4 cellular contexts compared by ENCODE assay signal in genomic region chr10:129556316-129556715, GRCh38.
"Had no signal": no experiment of that assay in that cellular context is flagged by ENCODE, and none has a peak within 500 bp of the region (broad histone marks: within the 10 kb centered on the region; RNA-seq: fewer than 3 reads in every experiment).

No MANE protein-coding gene starts in this region.

- H3K27ac ChIP-seq: HL-60 had no signal

- DNase-seq: IMR-90 had no signal

- ATAC-seq: HepG2, K562 had no signal

- H3K4me3 ChIP-seq: K562 had no signal
